In the genomic region with DNA sequence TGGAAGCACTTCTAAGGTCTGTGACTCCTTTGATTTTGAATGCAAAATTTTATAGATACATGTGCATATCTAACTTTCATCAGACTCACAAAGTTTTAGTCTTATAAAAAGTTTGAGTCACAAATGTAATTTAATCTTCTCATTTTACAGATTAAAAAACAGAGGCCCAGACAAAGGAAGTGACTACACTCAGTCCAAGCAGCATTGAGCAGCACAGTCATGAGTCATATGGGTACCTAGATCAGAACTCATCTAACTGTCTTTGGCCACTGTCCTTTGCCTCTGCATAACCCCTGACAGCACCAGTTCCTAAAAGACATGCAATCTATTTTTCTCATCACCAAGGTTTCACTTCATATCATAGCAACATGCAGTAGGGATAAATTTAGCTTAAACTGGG, we compare ENCODE assay signal across 18 cellular contexts.
A peak's percentile ranks its signal among the peaks of the same experiment; 100 is the strongest.
DNase-seq lines count a peak whose midpoint lies in the region; ATAC-seq and TF ChIP-seq lines count a peak whose summit lies in the region.
"Had no signal": no experiment of that assay in that cellular context is flagged by ENCODE, and none has a peak within 500 bp of the region (broad histone marks: within the 10 kb centered on the region; RNA-seq: fewer than 3 reads in every experiment).

No MANE protein-coding gene starts in this region.

- DNase-seq in SK-N-SH (no peak), H4 (ENCODE audit: low spot score) (no peak), SKM-1 (lab: John Stamatoyannopoulos, UW; ENCODE audit: unreplicated experiment) (no peak), NCI-H1694 treated with DMSO at 0.1 percent for 48 hours (lab: John Stamatoyannopoulos, UW) (no peak)
- no peak for DNase-seq in activated naive CD4-positive, alpha-beta T cell treated with anti-CD3 and anti-CD28 coated beads for 36 hours
- DNase-seq: activated T-cell treated with anti-CD3 and anti-CD28 coated beads for 4 hours; effector CD4-positive, alpha-beta T cell; KBM-7; NCI-H1092 treated with DMSO at 0.1 percent for 48 hours; NCI-H2171 treated with DMSO at 0.1 percent for 48 hours; SIG-M5; substantia nigra had no signal

- 0 out of 4 replicates have a peak, but pooled peaks of 1 of the 2 experiments have one; percentile 8 for TF ChIP-seq EP300 in SK-N-SH (IDR thresholded peaks at IDR 0.05; ENCODE audit: borderline replicate concordance in 1 of 2, low read depth in 1 of 2, low read length in 1 of 2)

- H3K9me3 Mint-ChIP-seq in activated naive CD4-positive, alpha-beta T cell treated with anti-CD3 and anti-CD28 coated beads for 36 hours, result no peaks in the 10 kb centered on the region
- H3K9me3 Mint-ChIP-seq: activated naive CD4-positive, alpha-beta T cell treated with anti-CD3 and anti-CD28 coated beads, Interleukin-2, amount 50 U/mL, for 24 hours; T-helper 2 cell treated with Interferon-gamma antibody and Interleukin-4, amounts not matched to agents 5 μg/mL and 100 μg/mL, for 36 hours had no signal

- no peaks in the 10 kb centered on the region for H3K4me1 Mint-ChIP-seq in activated naive CD4-positive, alpha-beta T cell treated with anti-CD3 and anti-CD28 coated beads for 36 hours (ENCODE audit: low read depth)
- H3K4me1 Mint-ChIP-seq: activated naive CD4-positive, alpha-beta T cell treated with anti-CD3 and anti-CD28 coated beads, Interleukin-2, amount 50 U/mL, for 24 hours; B cell had no signal

- no peak overlapping the region for H3K4me3 ChIP-seq in SK-N-SH (ENCODE audit: low read depth in 2 of 2, low read length in 1 of 2)

- no peak for TF ChIP-seq RAD21 in SK-N-SH (IDR thresholded peaks at IDR 0.05; ENCODE audit: low read length)

- no peaks in the 10 kb centered on the region for H3K27me3 Mint-ChIP-seq in activated naive CD4-positive, alpha-beta T cell treated with anti-CD3 and anti-CD28 coated beads for 36 hours (ENCODE audit: low read depth)
- H3K27me3 Mint-ChIP-seq: activated naive CD4-positive, alpha-beta T cell treated with anti-CD3 and anti-CD28 coated beads, Interleukin-2, amount 50 U/mL, for 24 hours had no signal

- H3K27ac Mint-ChIP-seq in activated naive CD4-positive, alpha-beta T cell treated with anti-CD3 and anti-CD28 coated beads for 36 hours, result no peak overlapping the region
- H3K27ac Mint-ChIP-seq: activated naive CD4-positive, alpha-beta T cell treated with anti-CD3 and anti-CD28 coated beads, Interleukin-2, amount 50 U/mL, for 24 hours; B cell; T-helper 2 cell treated with Interferon-gamma antibody and Interleukin-4, amounts not matched to agents 5 μg/mL and 100 μg/mL, for 36 hours had no signal

- H3K36me3 Mint-ChIP-seq in activated naive CD4-positive, alpha-beta T cell treated with anti-CD3 and anti-CD28 coated beads for 36 hours (ENCODE audit: low read depth), result no peaks in the 10 kb centered on the region
- H3K36me3 Mint-ChIP-seq: activated naive CD4-positive, alpha-beta T cell treated with anti-CD3 and anti-CD28 coated beads, Interleukin-2, amount 50 U/mL, for 24 hours had no signal

- CTCF ChIA-PET in SK-N-SH (lab: Yijun Ruan, JAX), result no interaction called here
- CTCF ChIA-PET in activated naive CD4-positive, alpha-beta T cell treated with anti-CD3 and anti-CD28 coated beads for 36 hours (lab: Charles Lee), result no interaction called here

- intact Hi-C loops in activated naive CD4-positive, alpha-beta T cell treated with anti-CD3 and anti-CD28 coated beads for 36 hours (cut with micrococcal nuclease), result no loop called here

- 0 out of 4 replicates have a peak overlapping the region, but pooled peaks of 1 of the 2 experiments have one; percentile 22 for H3K27ac ChIP-seq in SK-N-SH (ENCODE audit: low read depth in 2 of 2, low read length in 1 of 2)

- no peak overlapping the region for H3K4me3 Mint-ChIP-seq in activated naive CD4-positive, alpha-beta T cell treated with anti-CD3 and anti-CD28 coated beads for 36 hours
- H3K4me3 Mint-ChIP-seq: activated naive CD4-positive, alpha-beta T cell treated with anti-CD3 and anti-CD28 coated beads, Interleukin-2, amount 50 U/mL, for 24 hours; B cell; T-helper 2 cell treated with Interferon-gamma antibody and Interleukin-4, amounts not matched to agents 5 μg/mL and 100 μg/mL, for 36 hours had no signal

- POLR2A ChIA-PET in SK-N-SH (lab: Yijun Ruan, JAX), result no interaction called here

- H3K36me3 ChIP-seq in SK-N-SH (replicated peaks in 1 of 2; ENCODE audit: control insufficient read depth in 1 of 2, insufficient read depth in 2 of 2, low read length in 1 of 2), result no peaks in the 10 kb centered on the region

- H2AFZ ChIP-seq in SK-N-SH (ENCODE audit: low read depth), result no peak overlapping the region

- peak overlapping the region; percentile 18; the same call in 1 of the 2 replicates for H3K4me2 ChIP-seq in SK-N-SH

- no peaks in the 10 kb centered on the region for H3K79me2 ChIP-seq in SK-N-SH (ENCODE audit: insufficient read depth)

- no peaks in the 10 kb centered on the region for H3K9me3 ChIP-seq in SK-N-SH

- no peaks in the 10 kb centered on the region for H3K9me2 ChIP-seq in SK-N-SH

- no peak for TF ChIP-seq CTCF in SK-N-SH (IDR thresholded peaks at IDR 0.05)

- H3F3A ChIP-seq in SK-N-SH (replicated peaks; ENCODE audit: insufficient read depth), result peaks cover 11% of the 10 kb centered on the region

- 0 out of 4 replicates have a peak, but pooled peaks cover 0 to 7% of the 10 kb centered on the region in 2 experiments for H3K4me1 ChIP-seq in SK-N-SH (ENCODE audit: control insufficient read depth in 1 of 2, insufficient read depth in 2 of 2, low read depth in 1 of 2, low read length in 1 of 2)

- peak; percentile 98 for ATAC-seq in GM18499 (IDR thresholded peaks at IDR 0.05; ENCODE audit: insufficient read depth, unreplicated experiment)
- ATAC-seq in GM19395 (IDR thresholded peaks at IDR 0.05; ENCODE audit: unreplicated experiment), result peak; percentile 91
- peak; percentile 98 for ATAC-seq in HG03103 (IDR thresholded peaks at IDR 0.05; ENCODE audit: low read depth, unreplicated experiment)

- H4K20me1 ChIP-seq in SK-N-SH (ENCODE audit: insufficient read depth), result no peaks in the 10 kb centered on the region

- no peak overlapping the region for H3K9ac ChIP-seq in SK-N-SH

- no peaks in the 10 kb centered on the region for H3K27me3 ChIP-seq in SK-N-SH (ENCODE audit: insufficient read depth)

TF ChIP-seq in SK-N-SH, 30 proteins besides CTCF, POLR2A, EP300 and RAD21:
- TF ChIP-seq FOSL2 (IDR thresholded peaks at IDR 0.05; ENCODE audit: borderline replicate concordance, low read depth), result peak; percentile 29; the same call in 1 of the 2 replicates
- TF ChIP-seq JUND (IDR thresholded peaks at IDR 0.05), result peak; percentile 33; the same call in 1 of the 2 replicates
- TF ChIP-seq RFX5 (IDR thresholded peaks at IDR 0.05; ENCODE audit: low read length), result no peak
- TF ChIP-seq, protein P1, sequence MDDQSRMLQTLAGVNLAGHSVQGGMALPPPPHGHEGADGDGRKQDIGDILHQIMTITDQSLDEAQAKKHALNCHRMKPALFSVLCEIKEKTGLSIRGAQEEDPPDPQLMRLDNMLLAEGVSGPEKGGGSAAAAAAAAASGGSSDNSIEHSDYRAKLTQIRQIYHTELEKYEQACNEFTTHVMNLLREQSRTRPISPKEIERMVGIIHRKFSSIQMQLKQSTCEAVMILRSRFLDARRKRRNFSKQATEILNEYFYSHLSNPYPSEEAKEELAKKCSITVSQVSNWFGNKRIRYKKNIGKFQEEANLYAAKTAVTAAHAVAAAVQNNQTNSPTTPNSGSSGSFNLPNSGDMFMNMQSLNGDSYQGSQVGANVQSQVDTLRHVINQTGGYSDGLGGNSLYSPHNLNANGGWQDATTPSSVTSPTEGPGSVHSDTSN (IDR thresholded peaks at IDR 0.05), result peak; percentile 13; the same call in 1 of the 2 replicates
- TF ChIP-seq ELF1 (IDR thresholded peaks at IDR 0.05), result no peak
TF ChIP-seq in SK-N-SH: peak in this region for 3.
